18 cellular contexts compared by ENCODE assay signal in genomic region chr2:36484454-36484853, GRCh38.
DNase-seq lines count a peak whose midpoint lies in the region; FAIRE-seq and TF ChIP-seq lines count a peak whose summit lies in the region.
"Had no signal": no experiment of that assay in that cellular context is flagged by ENCODE, and none has a peak within 500 bp of the region (broad histone marks: within the 10 kb centered on the region; RNA-seq: fewer than 3 reads in every experiment).

No MANE protein-coding gene starts in this region.

- H3K27ac ChIP-seq in breast epithelium (peak overlapping the region; percentile 60 to 74), endothelial cell of umbilical vein (ENCODE audit: insufficient read depth, low read depth, low read length) (peak overlapping the region; percentile 93), prostate gland (peak overlapping the region; percentile 42 to 59), vagina (peak overlapping the region; percentile 62), dorsolateral prefrontal cortex (peak overlapping the region in 6 of 59 donors; percentile 15 to 76 (median 50))
- H3K27ac ChIP-seq: 22Rv1, BLaER1 had no signal

- dilution Hi-C loops in endothelial cell of umbilical vein (cut with MboI; ENCODE audit: extremely low pct_ligation_motif_present, low sequenced_read_pairs) = no loop called here

- H3K9me1 ChIP-seq in endothelial cell of umbilical vein (replicated peaks; ENCODE audit: control insufficient read depth, extremely low read depth, insufficient read depth, low read length) = no peaks in the 10 kb centered on the region

- H2AFZ ChIP-seq in endothelial cell of umbilical vein (ENCODE audit: low read depth, low read length) = no peak overlapping the region

- no peaks in the 10 kb centered on the region for H3K9me3 Mint-ChIP-seq in MCF 10A (ENCODE audit: unreplicated experiment)

- no peak for TF ChIP-seq POLR2A in breast epithelium (IDR thresholded peaks at IDR 0.05)
- TF ChIP-seq POLR2A in endothelial cell of umbilical vein (IDR thresholded peaks at IDR 0.05; ENCODE audit: low read depth, low read length) = no peak
- TF ChIP-seq POLR2A in prostate gland (IDR thresholded peaks at IDR 0.05) = no peak
- TF ChIP-seq POLR2A in vagina (IDR thresholded peaks at IDR 0.05) = no peak

- no peak overlapping the region for H3K4me3 Mint-ChIP-seq in MCF 10A (ENCODE audit: unreplicated experiment)

- H3K27me3 ChIP-seq in breast epithelium (no peaks in the 10 kb centered on the region), endothelial cell of umbilical vein (ENCODE audit: control insufficient read depth in 2 of 2, insufficient read depth in 2 of 2, low read length in 2 of 2) (no peaks in the 10 kb centered on the region), prostate gland (replicated peaks; ENCODE audit: insufficient read depth) (no peaks in the 10 kb centered on the region), vagina (no peaks in the 10 kb centered on the region), dorsolateral prefrontal cortex (no peaks in the 10 kb centered on the region)
- H3K27me3 ChIP-seq: BLaER1, right lobe of liver had no signal

- POLR2A ChIA-PET in MCF 10A (lab: Yijun Ruan, JAX) = interaction anchor here (0.6 to 2.3 kb wide), 3 partner anchors 13 to 132 kb away, joined by 3 to 9 read pairs (median 5); no protein-coding TSS in a partner anchor
- POLR2A ChIA-PET in endothelial cell of umbilical vein (lab: Charles Lee) = interaction anchor here (0.8 kb wide), 1 partner anchor 65 kb away, joined by 4 read pairs; no protein-coding TSS in a partner anchor

- no peak for TF ChIP-seq CTCF in breast epithelium (IDR thresholded peaks at IDR 0.05)
- TF ChIP-seq CTCF in MCF 10A (IDR thresholded peaks at IDR 0.05; ENCODE audit: unreplicated experiment) = no peak
- no peak for TF ChIP-seq CTCF in endothelial cell of umbilical vein (IDR thresholded peaks at IDR 0.05; ENCODE audit: extremely low read depth in 1 of 2, insufficient read depth in 1 of 2, low read depth in 1 of 2, low read length in 2 of 2)
- TF ChIP-seq CTCF in prostate gland (IDR thresholded peaks at IDR 0.05) = no peak
- no peak for TF ChIP-seq CTCF in vagina (IDR thresholded peaks at IDR 0.05)
- TF ChIP-seq CTCF in dorsolateral prefrontal cortex (IDR thresholded peaks at IDR 0.05 in 54 of 56, conservative IDR thresholded peaks at IDR 0.05 in 2 of 56; ENCODE audit: low read depth in 1 of 56, partially characterized antibody in 56 of 56) = no peak

- H3K4me1 ChIP-seq in breast epithelium (peaks cover 0 to 19% of the 10 kb centered on the region in 2 donors), endothelial cell of umbilical vein (ENCODE audit: control insufficient read depth, extremely low read depth, insufficient read depth, low read length) (peaks cover 93% of the 10 kb centered on the region), prostate gland (replicated peaks) (peaks cover 5% of the 10 kb centered on the region), vagina (peaks cover 51% of the 10 kb centered on the region)
- H3K4me1 ChIP-seq: right lobe of liver had no signal

- H3K9me3 ChIP-seq in breast epithelium = no peaks in the 10 kb centered on the region
- no peaks in the 10 kb centered on the region for H3K9me3 ChIP-seq in endothelial cell of umbilical vein (replicated peaks; ENCODE audit: control insufficient read depth, insufficient read depth, low read length)
- H3K9me3 ChIP-seq in prostate gland = no peaks in the 10 kb centered on the region
- H3K9me3 ChIP-seq in vagina = no peaks in the 10 kb centered on the region
- H3K9me3 ChIP-seq: right lobe of liver had no signal

- intact Hi-C loops in breast epithelium (cut with DNase I; ENCODE audit: low total_unique reads) = no loop called here
- intact Hi-C loops in MCF 10A (cut with micrococcal nuclease) = loop anchor here (2.0 kb wide), 1 partner anchor 46 kb away; no protein-coding TSS in a partner anchor
- intact Hi-C loops in endothelial cell of umbilical vein (cut with micrococcal nuclease) = no loop called here
- intact Hi-C loops in prostate gland (cut with DNase I) = no loop called here
- intact Hi-C loops in vagina (cut with DNase I) = no loop called here
- intact Hi-C loops in dorsolateral prefrontal cortex (cut with DNase I) = no loop called here

- CTCF ChIA-PET in MCF 10A (lab: Yijun Ruan, JAX) = interaction anchor here (0.6 to 1.5 kb wide), 7 partner anchors 22 to 186 kb away, joined by 3 to 5 read pairs (median 4); no protein-coding TSS in a partner anchor
- CTCF ChIA-PET in endothelial cell of umbilical vein (lab: Charles Lee) = interaction anchor here (1.9 to 3.6 kb wide), 2 partner anchors 24 to 132 kb away, joined by 6 to 24 read pairs; no protein-coding TSS in a partner anchor

- peak overlapping the region; percentile 84 for H3K9ac ChIP-seq in endothelial cell of umbilical vein (replicated peaks; ENCODE audit: extremely low read depth, insufficient read depth, low read length)
- H3K9ac ChIP-seq: BLaER1 had no signal

- 89% methylated on average over 4 of the region's 4 CpGs for WGBS in prostate gland

- DNase-seq in breast epithelium (ENCODE audit: low spot score in 2 of 2) (no peak), MCF 10A (ENCODE audit: unreplicated experiment) (no peak), endothelial cell of umbilical vein (ENCODE audit: low read depth, low spot score) (no peak), prostate gland (ENCODE audit: low spot score) (no peak), vagina (ENCODE audit: extremely low spot score in 2 of 2) (no peak), T1000 (lab: John Stamatoyannopoulos, UW) (no peak), SK-N-DZ (ENCODE audit: low spot score) (no peak), dorsolateral prefrontal cortex (no peak)
- DNase-seq: anterior cingulate cortex; DMS153; NCI-H146; NCI-H2227 treated with DMSO at 0.1 percent for 48 hours; right lobe of liver; SIG-M5; stimulated activated CD4-positive, alpha-beta T cell treated with anti-CD3 and anti-CD28 coated beads, Interleukin-4, amount 100 ng/mL, for 1 hour had no signal

- peaks cover 63% of the 10 kb centered on the region for H3K36me3 Mint-ChIP-seq in MCF 10A (ENCODE audit: insufficient read depth, unreplicated experiment)

- H3K4me1 Mint-ChIP-seq in MCF 10A (ENCODE audit: insufficient read depth, unreplicated experiment) = peaks cover 39% of the 10 kb centered on the region

- H3K27me3 Mint-ChIP-seq in MCF 10A (ENCODE audit: insufficient read depth, unreplicated experiment) = no peaks in the 10 kb centered on the region

- H3K36me3 ChIP-seq in breast epithelium (peaks cover 5% of the 10 kb centered on the region), endothelial cell of umbilical vein (ENCODE audit: control insufficient read depth in 2 of 2, extremely low read depth in 1 of 2, insufficient read depth in 2 of 2, low read length in 2 of 2) (peaks cover 39 to 42% of the 10 kb centered on the region in 2 experiments), prostate gland (no peaks in the 10 kb centered on the region), vagina (peaks cover 0 to 27% of the 10 kb centered on the region in 2 donors)
- H3K36me3 ChIP-seq: right lobe of liver had no signal

- peak overlapping the region; percentile 5 for H3K4me2 ChIP-seq in endothelial cell of umbilical vein (ENCODE audit: insufficient read depth, low read length)
- H3K4me2 ChIP-seq: BLaER1 had no signal

- H4K20me1 ChIP-seq in endothelial cell of umbilical vein (replicated peaks; ENCODE audit: control insufficient read depth, extremely low read depth, insufficient read depth, low read length) = no peaks in the 10 kb centered on the region
- H4K20me1 ChIP-seq: BLaER1 had no signal

- H3K4me3 ChIP-seq in breast epithelium = no peak overlapping the region
- H3K4me3 ChIP-seq in endothelial cell of umbilical vein (replicated peaks in 1 of 3; ENCODE audit: insufficient read depth in 1 of 3, low read depth in 1 of 3, low read length in 3 of 3) = no peak overlapping the region
- no peak overlapping the region for H3K4me3 ChIP-seq in prostate gland
- H3K4me3 ChIP-seq in vagina = no peak overlapping the region
- no peak overlapping the region for H3K4me3 ChIP-seq in dorsolateral prefrontal cortex
- H3K4me3 ChIP-seq: BLaER1, right lobe of liver had no signal

- no peak overlapping the region for H3K27ac Mint-ChIP-seq in MCF 10A (ENCODE audit: low read depth, unreplicated experiment)

- no peak for FAIRE-seq in endothelial cell of umbilical vein (lab: Jason Lieb, UNC)
- FAIRE-seq: islet of Langerhans had no signal

- no TSS peak for BruUV-seq in MCF 10A (replicated peaks; lab: Mats Ljungman, UMichigan)
- BruUV-seq in endothelial cell of umbilical vein (replicated peaks; lab: Mats Ljungman, UMichigan) = no TSS peak

- H3K79me2 ChIP-seq in endothelial cell of umbilical vein (ENCODE audit: control insufficient read depth, insufficient read depth, low read length) = peaks cover 67% of the 10 kb centered on the region

TF ChIP-seq in endothelial cell of umbilical vein, 7 proteins besides CTCF, POLR2A, EP300 and RAD21:
- no peak for TF ChIP-seq JUN (IDR thresholded peaks at IDR 0.05; ENCODE audit: borderline replicate concordance, insufficient read depth, insufficient read length, low read depth)
TF ChIP-seq in endothelial cell of umbilical vein: peak in this region for 0.
